8 cellular contexts compared by ENCODE assay signal in genomic region chr15:42549052-42549491, GRCh38. TPM values are rescaled to one million over a fixed set of nuclear protein-coding genes. Genes with fewer than 3 reads are reported as not detected.
DNase-seq lines count a peak whose midpoint lies in the region; ATAC-seq and TF ChIP-seq lines count a peak whose summit lies in the region.

No MANE protein-coding gene starts in this region.

- H3K4me3 ChIP-seq in fibroblast of mammary gland (ENCODE audit: control insufficient read depth, low read depth, low read length) = peak overlapping the region; percentile 100
- H3K4me3 ChIP-seq in neural cell (ENCODE audit: low read length) = peak overlapping the region; percentile 81

- TF ChIP-seq EP300 in neural cell (conservative IDR thresholded peaks at IDR 0.05; ENCODE audit: poor library complexity, severe bottlenecking) = no peak

- TF ChIP-seq RAD21 in neural cell (conservative IDR thresholded peaks at IDR 0.05) = no peak

- H3K27me3 ChIP-seq in neural cell (ENCODE audit: insufficient read depth, low read depth, low read length) = no peaks in the 10 kb centered on the region

- H3K79me2 ChIP-seq in neural cell (replicated peaks; ENCODE audit: insufficient read depth, low read length) = peaks cover 27% of the 10 kb centered on the region

- TF ChIP-seq CTCF in fibroblast of mammary gland (conservative IDR thresholded peaks at IDR 0.05; ENCODE audit: control insufficient read depth, insufficient read depth, low read depth, low read length) (no peak), neural cell (IDR thresholded peaks at IDR 0.05; ENCODE audit: poor library complexity, severe bottlenecking) (no peak)

- H3K27ac ChIP-seq in neural cell (ENCODE audit: low read length) = peak overlapping the region; percentile 91

- ATAC-seq in GM19467 (IDR thresholded peaks at IDR 0.05; ENCODE audit: unreplicated experiment) = peak; percentile 32
- no peak for ATAC-seq in GM18520 (IDR thresholded peaks at IDR 0.05; ENCODE audit: unreplicated experiment)

- peak overlapping the region; percentile 94 for H2AFZ ChIP-seq in neural cell (ENCODE audit: low read depth, low read length)

- DNase-seq in EL (peak; percentile 49), KG1 (lab: John Stamatoyannopoulos, UW) (peak; percentile 54), T-helper 22 cell (ENCODE audit: low read depth) (peak; percentile 4), fibroblast of mammary gland (ENCODE audit: low read depth) (peak; percentile 39), activated gamma-delta T cell treated with Interleukin-2 at 50 U/mL for 16 hours (no peak)

- H3K9ac ChIP-seq in neural cell (ENCODE audit: low read length) = peak overlapping the region; percentile 90

- H3K36me3 ChIP-seq in neural cell (ENCODE audit: insufficient read depth, low read length) = no peaks in the 10 kb centered on the region

- peak overlapping the region; percentile 46 for H3K4me2 ChIP-seq in neural cell (ENCODE audit: low read length)

- no peaks in the 10 kb centered on the region for H3K9me3 ChIP-seq in neural cell (ENCODE audit: low read length)

- H4K20me1 ChIP-seq in neural cell (ENCODE audit: insufficient read depth) = no peaks in the 10 kb centered on the region

- no peaks in the 10 kb centered on the region for H3F3A ChIP-seq in neural cell (ENCODE audit: insufficient read depth, low read length, poor library complexity, severe bottlenecking)

- H3K9me2 ChIP-seq in neural cell (ENCODE audit: insufficient read depth, low read length) = no peaks in the 10 kb centered on the region

TF ChIP-seq in neural cell, 6 proteins besides CTCF, POLR2A, EP300 and RAD21:
- TF ChIP-seq REST (IDR thresholded peaks at IDR 0.05; ENCODE audit: borderline replicate concordance) (no peak), POLR2AphosphoS5 (IDR thresholded peaks at IDR 0.05) (no peak), EZH2 (IDR thresholded peaks at IDR 0.05; ENCODE audit: borderline replicate concordance, insufficient read depth, low read length, poor library complexity, severe bottlenecking) (no peak), SMC3 (conservative IDR thresholded peaks at IDR 0.05; ENCODE audit: poor library complexity) (no peak)

RNA-seq across cellular contexts. Expression of gene HAUS2, which starts 0.4 kb away (rescaled TPM):
- polyA plus RNA-seq in neural cell = 48.9 and 76.0 TPM in 2 replicates
- 55.8 and 61.9 TPM in 2 replicates for polyA minus RNA-seq in neural cell

RNA-seq across cellular contexts. Expression of gene LRRC57, which starts 0.5 kb away (rescaled TPM):
- 8.4 and 11.6 TPM in 2 replicates for polyA plus RNA-seq in neural cell
- 23.1 and 26.9 TPM in 2 replicates for polyA minus RNA-seq in neural cell

RNA-seq across cellular contexts. Expression of gene STARD9, which starts 26.3 kb away (rescaled TPM):
- polyA plus RNA-seq in neural cell = 6.4 and 7.1 TPM in 2 replicates
- 12.7 and 14.0 TPM in 2 replicates for polyA minus RNA-seq in neural cell

RNA-seq across cellular contexts. Expression of gene SNAP23, which starts 53.6 kb away (rescaled TPM):
- 36.6 and 40.7 TPM in 2 replicates for polyA plus RNA-seq in neural cell
- 11.7 and 13.4 TPM in 2 replicates for polyA minus RNA-seq in neural cell

RNA-seq across cellular contexts. Expression of gene ZNF106, which starts 58.1 kb away (rescaled TPM):
- polyA plus RNA-seq in neural cell = 18.6 and 24.0 TPM in 2 replicates
- 64.3 and 70.0 TPM in 2 replicates for polyA minus RNA-seq in neural cell
